8 cellular contexts compared by ENCODE assay signal in the genomic region with DNA sequence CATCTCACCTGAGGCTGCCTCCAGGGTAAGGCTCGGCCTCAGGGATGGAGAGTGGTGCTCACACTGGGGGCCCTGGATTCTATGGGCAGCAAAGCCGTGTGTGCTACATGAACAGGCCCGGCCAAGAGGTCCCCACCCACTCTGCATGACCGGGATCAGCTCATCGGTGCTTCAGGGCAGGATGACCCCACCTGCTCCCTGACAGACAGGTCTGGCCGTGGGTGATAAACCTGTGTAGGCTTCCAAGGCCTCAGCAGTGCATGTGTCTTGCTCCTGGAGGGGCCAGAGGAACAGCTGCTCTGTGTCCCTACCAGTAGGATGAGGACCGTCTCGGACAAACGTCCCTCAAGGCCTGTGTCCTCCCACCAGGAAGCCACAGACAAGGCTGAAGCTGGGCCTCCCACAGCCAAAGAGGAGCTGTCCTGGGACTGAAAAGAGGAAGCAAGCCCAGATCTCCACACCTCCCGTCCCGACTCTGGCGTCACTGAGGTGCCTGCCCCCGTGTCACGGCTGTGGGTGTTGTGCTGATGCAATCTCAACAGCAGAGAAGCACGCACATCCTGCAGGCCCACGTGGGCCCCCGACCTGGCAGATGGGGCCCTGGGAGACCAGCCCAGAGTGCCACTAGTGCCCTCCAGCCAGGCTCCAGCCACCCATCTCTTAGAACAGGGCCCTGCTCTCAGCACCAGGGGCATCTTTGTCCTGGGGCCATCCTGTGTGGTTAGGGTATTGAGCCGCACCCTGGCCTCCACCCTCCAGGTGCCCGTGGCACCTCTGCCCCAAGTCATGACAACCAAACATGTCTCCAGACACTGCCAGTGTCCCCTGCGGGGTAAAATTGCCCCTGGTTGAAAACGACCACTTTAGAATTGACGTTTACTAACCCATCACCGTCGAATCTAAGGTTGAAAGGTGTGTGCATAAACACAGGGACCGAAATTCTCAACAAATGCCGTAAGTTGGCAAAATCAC.
DNase-seq lines count a peak whose midpoint lies in the region; ATAC-seq lines count a peak whose summit lies in the region.
"Not testable (repeated sequence)": the region's sequence is repeated elsewhere in the genome, so short reads cannot be mapped to it uniquely, and the experiment has no call there.

No MANE protein-coding gene starts in this region.

- peak; percentile 41 for DNase-seq in EH (ENCODE audit: low read depth)
- DNase-seq in T-helper 9 cell = peak; percentile 15
- DNase-seq in activated T-helper 1 cell treated with Interleukin-2 at 50 U/mL for 16 hours (ENCODE audit: low read depth) = peak; percentile 41
- peak in 28 of 42 donors; percentile 4 to 74 (median 32) for DNase-seq in head of caudate nucleus
- peak; percentile 25 for DNase-seq in pons (ENCODE audit: low spot score)
- peak; percentile 30 to 65 for DNase-seq in stimulated activated CD8-positive, alpha-beta memory T cell treated with anti-CD3 and anti-CD28 coated beads, Interleukin-4, amount 100 ng/mL, for 4 hours (ENCODE audit: low read depth in 2 of 2, low spot score in 1 of 2)

- peak; percentile 73 for ATAC-seq in GM21515 (IDR thresholded peaks at IDR 0.05; ENCODE audit: unreplicated experiment)
- ATAC-seq in HG03108 (IDR thresholded peaks at IDR 0.05; ENCODE audit: unreplicated experiment) = peak; percentile 78

- intact Hi-C loops in head of caudate nucleus (cut with DNase I) = not testable (repeated sequence)

Comparison
In these comparisons a context has a peak if more than half of its experiments do, and no peak if none do; other contexts are left out.
1. Peak in every context shown above with its lines: DNase-seq and ATAC-seq.